22 cellular contexts compared by ENCODE assay signal in genomic region chr2:106332054-106332453, GRCh38.
DNase-seq lines count a peak whose midpoint lies in the region; ATAC-seq and TF ChIP-seq lines count a peak whose summit lies in the region.
"Had no signal": no experiment of that assay in that cellular context is flagged by ENCODE, and none has a peak within 500 bp of the region (broad histone marks: within the 10 kb centered on the region; RNA-seq: fewer than 3 reads in every experiment).

No MANE protein-coding gene starts in this region.

- peak overlapping the region; percentile 32 for H3K4me2 ChIP-seq in DND-41 (ENCODE audit: insufficient read depth, low read length)
- H3K4me2 ChIP-seq: KMS-11 had no signal

- H3K27ac Mint-ChIP-seq in naive thymus-derived CD8-positive, alpha-beta T cell: peak overlapping the region in 7 of 10 donors; percentile 2 to 73 (median 50)
- H3K27ac Mint-ChIP-seq: activated CD8-positive, alpha-beta T cell treated with anti-CD3 and anti-CD28 coated beads for 36 hours had no signal

- H3K9me3 ChIP-seq in DND-41 (ENCODE audit: insufficient read depth, low read length, severe bottlenecking): no peaks in the 10 kb centered on the region
- H3K9me3 ChIP-seq in testis: no peaks in the 10 kb centered on the region
- H3K9me3 ChIP-seq: body of pancreas, psoas muscle had no signal

- peak; percentile 82 for ATAC-seq in DND-41 (ENCODE audit: insufficient read depth, low read depth)
- peak in 1 of 2 donors; percentile 51 for ATAC-seq in naive thymus-derived CD8-positive, alpha-beta T cell
- ATAC-seq: activated CD8-positive, alpha-beta T cell treated with anti-CD3 and anti-CD28 coated beads for 36 hours; body of pancreas; GM12878; psoas muscle had no signal

- H3K4me1 Mint-ChIP-seq in naive thymus-derived CD8-positive, alpha-beta T cell: peaks cover 5 to 12% (median 8%) of the 10 kb centered on the region in 4 donors

- TF ChIP-seq CTCF in DND-41 (IDR thresholded peaks at IDR 0.05; ENCODE audit: borderline replicate concordance, extremely low read depth, low read length, poor library complexity, severe bottlenecking) (no peak), testis (IDR thresholded peaks at IDR 0.05) (no peak)

- H3K4me1 ChIP-seq in DND-41 (ENCODE audit: insufficient read depth, low read length): peaks cover 33% of the 10 kb centered on the region
- no peaks in the 10 kb centered on the region for H3K4me1 ChIP-seq in testis
- H3K4me1 ChIP-seq: body of pancreas, psoas muscle, stomach, tibial nerve had no signal

- H3K4me3 ChIP-seq in DND-41 (ENCODE audit: low read depth in 1 of 2, low read length in 2 of 2): no peak overlapping the region
- H3K4me3 ChIP-seq in testis: no peak overlapping the region
- H3K4me3 ChIP-seq: body of pancreas, GM12878, psoas muscle, stomach, tibial nerve had no signal

- no peaks in the 10 kb centered on the region for H3K36me3 Mint-ChIP-seq in naive thymus-derived CD8-positive, alpha-beta T cell
- H3K36me3 Mint-ChIP-seq: CD8-positive, alpha-beta memory T cell had no signal

- H3K27ac ChIP-seq in DND-41 (ENCODE audit: low read length): peak overlapping the region; percentile 77
- peak overlapping the region in 1 of 2 donors; percentile 60 for H3K27ac ChIP-seq in testis
- H3K27ac ChIP-seq: body of pancreas, KMS-11, psoas muscle, stomach, tibial nerve had no signal

- peaks cover 0 to 5% (median 0%) of the 10 kb centered on the region in 5 donors for H3K27me3 Mint-ChIP-seq in naive thymus-derived CD8-positive, alpha-beta T cell
- H3K27me3 Mint-ChIP-seq: activated CD8-positive, alpha-beta T cell treated with anti-CD3 and anti-CD28 coated beads for 36 hours had no signal

- H3K36me3 ChIP-seq in DND-41 (ENCODE audit: insufficient read depth, low read length) (no peaks in the 10 kb centered on the region), testis (ENCODE audit: low read depth, missing control alignments) (no peaks in the 10 kb centered on the region)
- H3K36me3 ChIP-seq: stomach, tibial nerve had no signal

- H3K4me3 Mint-ChIP-seq in naive thymus-derived CD8-positive, alpha-beta T cell: peak overlapping the region in 9 of 10 donors; percentile 19 to 49 (median 34)
- H3K4me3 Mint-ChIP-seq: activated CD8-positive, alpha-beta T cell treated with anti-CD3 and anti-CD28 coated beads for 36 hours had no signal

- no peaks in the 10 kb centered on the region for H3K9me3 Mint-ChIP-seq in naive thymus-derived CD8-positive, alpha-beta T cell
- H3K9me3 Mint-ChIP-seq: activated CD8-positive, alpha-beta T cell treated with anti-CD3 and anti-CD28 coated beads for 36 hours; CD8-positive, alpha-beta memory T cell had no signal

- intact Hi-C loops in testis (cut with DNase I; ENCODE audit: low total_unique reads): no loop called here

- POLR2A ChIA-PET in naive thymus-derived CD8-positive, alpha-beta T cell (lab: Charles Lee): no interaction called here

- H3K27me3 ChIP-seq in DND-41 (ENCODE audit: insufficient read depth, low read length, poor library complexity): no peaks in the 10 kb centered on the region
- H3K27me3 ChIP-seq in testis: no peaks in the 10 kb centered on the region
- H3K27me3 ChIP-seq: body of pancreas, stomach, tibial nerve had no signal

- H3K9ac ChIP-seq in DND-41 (ENCODE audit: low read depth, low read length): peak overlapping the region; percentile 28
- H3K9ac ChIP-seq: KMS-11 had no signal

- TF ChIP-seq POLR2A in testis (IDR thresholded peaks at IDR 0.05): no peak

- H2AFZ ChIP-seq in DND-41 (ENCODE audit: low read depth, low read length): peak overlapping the region; percentile 70

- DNase-seq in NCI-H2081 (lab: John Stamatoyannopoulos, UW): peak; percentile 27 to 45
- no peak for DNase-seq in NCI-H2081 treated with DMSO at 0.1 percent for 48 hours (lab: John Stamatoyannopoulos, UW)
- peak; percentile 64 for DNase-seq in DND-41
- peak; percentile 63 for DNase-seq in NCI-H510A treated with DMSO at 0.1 percent for 48 hours (lab: John Stamatoyannopoulos, UW)
- peak in 2 of 10 donors; percentile 4 to 10 for DNase-seq in naive thymus-derived CD8-positive, alpha-beta T cell
- DNase-seq in testis: no peak
- no peak for DNase-seq in COLO829 (ENCODE audit: low spot score)
- no peak for DNase-seq in iPS-NIHi11 (ENCODE audit: low spot score)
- DNase-seq: activated CD4-positive, CD25-positive, alpha-beta regulatory T cell; activated CD8-positive, alpha-beta T cell treated with anti-CD3 and anti-CD28 coated beads for 36 hours; activated gamma-delta T cell treated with Interleukin-2 at 50 U/mL for 16 hours; AML-193; body of pancreas; CD8-positive, alpha-beta memory T cell; NCI-H1930; NCI-H526 treated with DMSO at 0.1 percent for 48 hours; psoas muscle; stomach; T1000 had no signal

- 58 to 63% methylated on average over 4 of the region's 4 CpGs for WGBS in testis, 2 donors

- no peaks in the 10 kb centered on the region for H4K20me1 ChIP-seq in DND-41 (ENCODE audit: insufficient read depth, low read length)

- H3K79me2 ChIP-seq in DND-41 (ENCODE audit: insufficient read depth, low read length): no peaks in the 10 kb centered on the region

Comparison
In these comparisons a context has a peak if more than half of its experiments do, and no peak if none do; other contexts are left out.
1. DNase-seq: peak in NCI-H2081 (2 of 2), DND-41 (single experiment) and NCI-H510A treated with DMSO at 0.1 percent for 48 hours (single experiment); none in NCI-H2081 treated with DMSO at 0.1 percent for 48 hours (single experiment), testis (single experiment), COLO829 (single experiment) and iPS-NIHi11 (single experiment).